ENCODE assay signal across 8 cellular contexts in genomic region chr17:50348522-50349240, GRCh38. TPM values are rescaled to one million over a fixed set of nuclear protein-coding genes. Genes with fewer than 3 reads are reported as not detected.
DNase-seq lines count a peak whose midpoint lies in the region; ATAC-seq, FAIRE-seq and TF ChIP-seq lines count a peak whose summit lies in the region.

No MANE protein-coding gene starts in this region.

- H3K36me3 ChIP-seq in BLaER1 treated with 17β-estradiol and CSF1 and Interleukin-3, amounts not matched to agents 10 nM and 100 nM = peaks cover 1 to 30% (median 19%) of the 10 kb centered on the region in 11 experiments; a peak in 21 of 22 replicates
- H3K36me3 ChIP-seq in HEK293 (ENCODE audit: control insufficient read depth in 2 of 2, insufficient read depth in 1 of 2, low read length in 2 of 2) (peaks cover 0 to 27% of the 10 kb centered on the region in 2 experiments; a peak in 1 of 3 replicates), mesenchymal stem cell (ENCODE audit: control insufficient read depth in 1 of 2, insufficient read depth in 2 of 2, low read depth in 1 of 2, low read length in 2 of 2) (peaks cover 17 to 22% of the 10 kb centered on the region in 2 experiments)

- no peak overlapping the region for H2BK120ac ChIP-seq in mesenchymal stem cell (ENCODE audit: low read depth, low read length)

- peak overlapping the region in 1 of 11 experiments; percentile 14; a peak in 1 of 22 replicates for H3K27ac ChIP-seq in BLaER1 treated with 17β-estradiol and CSF1 and Interleukin-3, amounts not matched to agents 10 nM and 100 nM
- H3K27ac ChIP-seq in HEK293 (ENCODE audit: extremely low read depth, low read depth, low read length) (no peak overlapping the region), mesenchymal stem cell (ENCODE audit: low read length, poor library complexity, severe bottlenecking) (no peak overlapping the region)

- H3K18ac ChIP-seq in mesenchymal stem cell (ENCODE audit: low read depth in 1 of 2, low read length in 2 of 2) = peak overlapping the region in 1 of 2 experiments; percentile 49

- H3K14ac ChIP-seq in mesenchymal stem cell (ENCODE audit: low read length in 2 of 2) = peak overlapping the region in 1 of 2 experiments; percentile 9

- POLR2A ChIA-PET in HEK293 (lab: Yijun Ruan, JAX) = interaction anchor here (0.7 to 1.5 kb wide), 3 partner anchors 11 to 48 kb away, joined by 3 to 8 read pairs (median 4); partner anchors contain the start of gene LRRC59

- H2BK15ac ChIP-seq in mesenchymal stem cell (ENCODE audit: low read depth, poor library complexity, severe bottlenecking) = no peak overlapping the region

- H2AFZ ChIP-seq in mesenchymal stem cell (ENCODE audit: low read depth, low read length) = no peak overlapping the region

- no peak overlapping the region for H3K4ac ChIP-seq in mesenchymal stem cell (ENCODE audit: low read depth in 1 of 2, low read length in 2 of 2)

- peaks cover 29 to 65% (median 58%) of the 10 kb centered on the region in 11 experiments; a peak in 20 of 22 replicates for H4K20me1 ChIP-seq in BLaER1 treated with 17β-estradiol and CSF1 and Interleukin-3, amounts not matched to agents 10 nM and 100 nM

- ATAC-seq in GM18498 (IDR thresholded peaks at IDR 0.05; ENCODE audit: unreplicated experiment) (no peak), HG03460 (IDR thresholded peaks at IDR 0.05; ENCODE audit: unreplicated experiment) (no peak)

- H4K91ac ChIP-seq in mesenchymal stem cell (ENCODE audit: low read length) = peak overlapping the region; percentile 40

- H3K23ac ChIP-seq in mesenchymal stem cell (ENCODE audit: low read length in 2 of 2) = no peak overlapping the region

- H3K9me3 ChIP-seq in BLaER1 treated with 17β-estradiol and CSF1 and Interleukin-3, amounts not matched to agents 10 nM and 100 nM (replicated peaks in 1 of 11) = no peaks in the 10 kb centered on the region
- H3K9me3 ChIP-seq in HEK293 (ENCODE audit: control insufficient read depth, insufficient read depth, low read depth, low read length) (no peaks in the 10 kb centered on the region), mesenchymal stem cell (ENCODE audit: control insufficient read depth, low read length) (no peaks in the 10 kb centered on the region)

- no peaks in the 10 kb centered on the region for H3K27me3 ChIP-seq in BLaER1 treated with 17β-estradiol and CSF1 and Interleukin-3, amounts not matched to agents 10 nM and 100 nM
- no peaks in the 10 kb centered on the region for H3K27me3 ChIP-seq in mesenchymal stem cell (ENCODE audit: control insufficient read depth in 1 of 2, insufficient read depth in 1 of 2, low read length in 2 of 2)

- H2BK5ac ChIP-seq in mesenchymal stem cell (ENCODE audit: low read depth, low read length, poor library complexity, severe bottlenecking) = no peak overlapping the region

- no peak overlapping the region for H2AK5ac ChIP-seq in mesenchymal stem cell (ENCODE audit: low read length, severe bottlenecking)

- H3K4me2 ChIP-seq in BLaER1 treated with 17β-estradiol and CSF1 and Interleukin-3, amounts not matched to agents 10 nM and 100 nM = peak overlapping the region in 9 of 11 experiments; percentile 2 to 100 (median 96); a peak in 13 of 22 replicates
- no peak overlapping the region for H3K4me2 ChIP-seq in mesenchymal stem cell (ENCODE audit: low read length, poor library complexity, severe bottlenecking)

- peaks cover 44% of the 10 kb centered on the region for H3K79me1 ChIP-seq in mesenchymal stem cell (replicated peaks; ENCODE audit: low read length, poor library complexity, severe bottlenecking)

- CTCF ChIA-PET in HEK293 (lab: Yijun Ruan, JAX) = interaction anchor here (1.0 to 4.2 kb wide), 3 partner anchors 13 to 147 kb away, joined by 3 to 39 read pairs (median 5); partner anchors contain the start of gene LRRC59

- peaks cover 33 to 48% (median 42%) of the 10 kb centered on the region in 10 experiments for H3K4me1 ChIP-seq in BLaER1 treated with 17β-estradiol and CSF1 and Interleukin-3, amounts not matched to agents 10 nM and 100 nM
- H3K4me1 ChIP-seq in HEK293 (ENCODE audit: control insufficient read depth, insufficient read depth, low read length) (peaks cover 11% of the 10 kb centered on the region), mesenchymal stem cell (ENCODE audit: control insufficient read depth, insufficient read depth, low read depth, low read length) (peaks cover 31% of the 10 kb centered on the region)

- no peak for TF ChIP-seq CTCF in HEK293 (tag by site-specific recombination; IDR thresholded peaks at IDR 0.05)

- no peak overlapping the region for H3K4me3 ChIP-seq in BLaER1 treated with 17β-estradiol and CSF1 and Interleukin-3, amounts not matched to agents 10 nM and 100 nM
- H3K4me3 ChIP-seq in HEK293 (ENCODE audit: low read depth, low read length) (no peak overlapping the region), mesenchymal stem cell (ENCODE audit: insufficient read depth in 1 of 2, low read depth in 1 of 2, low read length in 2 of 2) (peak overlapping the region in 1 of 2 experiments; percentile 99)

- DNase-seq in amniotic stem cell (lab: John Stamatoyannopoulos, UW) (peak; percentile 10), mesenchymal stem cell (peak; percentile 35), frontal cortex (ENCODE audit: low spot score in 2 of 2) (no peak)
- no peak for DNase-seq in stimulated activated CD4-positive, alpha-beta T cell treated with anti-CD3 and anti-CD28 coated beads, Interleukin-2, amount 100 ng/mL, for 24 hours

- H4K8ac ChIP-seq in mesenchymal stem cell (ENCODE audit: low read length) = peak overlapping the region; percentile 38

- peak overlapping the region in 4 of 11 experiments; percentile 4 to 15 (median 12); a peak in 3 of 22 replicates for H3K9ac ChIP-seq in BLaER1 treated with 17β-estradiol and CSF1 and Interleukin-3, amounts not matched to agents 10 nM and 100 nM
- H3K9ac ChIP-seq in mesenchymal stem cell (ENCODE audit: low read length) = peak overlapping the region; percentile 17

- WGBS in mesenchymal stem cell = 78% methylated on average over 3 of the region's 7 CpGs

- no peak for FAIRE-seq in frontal cortex (lab: Jason Lieb, UNC)

- no peak overlapping the region for H2BK12ac ChIP-seq in mesenchymal stem cell (ENCODE audit: low read length in 2 of 2)

TF ChIP-seq in HEK293, 187 proteins besides CTCF, POLR2A, EP300 and RAD21 (continues in another document):
- TF ChIP-seq ZNF707 (tag by site-specific recombination; IDR thresholded peaks at IDR 0.05) (no peak), EGR2 (tag by site-specific recombination; IDR thresholded peaks at IDR 0.05; ENCODE audit: low read depth) (peak; percentile 56; the same call in 1 of the 2 replicates), ZNF600 (tag by site-specific recombination; IDR thresholded peaks at IDR 0.05) (no peak), ZNF140 (tag by site-specific recombination; IDR thresholded peaks at IDR 0.05) (no peak), ZNF449 (tag by site-specific recombination; IDR thresholded peaks at IDR 0.05) (no peak), ZNF26 (tag by site-specific recombination; IDR thresholded peaks at IDR 0.05) (no peak)

RNA-seq across cellular contexts. Expression of gene XYLT2, which starts 2.8 kb away (rescaled TPM):
- 27.9 TPM for polyA plus RNA-seq in mesenchymal stem cell (2013, experiment 1 of 2)
- polyA plus RNA-seq in mesenchymal stem cell (2013, experiment 2 of 2) = 27.6 TPM
- total RNA-seq in frontal cortex = 9.0 TPM

RNA-seq across cellular contexts. Expression of gene MRPL27, which starts 24.3 kb away (rescaled TPM):
- polyA plus RNA-seq in mesenchymal stem cell (2013, experiment 1 of 2) = 75.2 TPM
- 75.5 TPM for polyA plus RNA-seq in mesenchymal stem cell (2013, experiment 2 of 2)
- 38.7 TPM for total RNA-seq in frontal cortex

RNA-seq across cellular contexts. Expression of gene EME1, which starts 24.3 kb away (rescaled TPM):
- 1.1 TPM for polyA plus RNA-seq in mesenchymal stem cell (2013, experiment 1 of 2)
- 1.1 TPM for polyA plus RNA-seq in mesenchymal stem cell (2013, experiment 2 of 2)
- total RNA-seq in frontal cortex = 1.2 TPM

RNA-seq across cellular contexts. Expression of gene LRRC59, which starts 48.6 kb away (rescaled TPM):
- polyA plus RNA-seq in mesenchymal stem cell (2013, experiment 1 of 2) = 126 TPM
- 126 TPM for polyA plus RNA-seq in mesenchymal stem cell (2013, experiment 2 of 2)
- total RNA-seq in frontal cortex = 38.7 TPM

Comparison
In these comparisons a context has a peak if more than half of its experiments do, and no peak if none do; other contexts are left out.
1. DNase-seq: peak in amniotic stem cell (single experiment) and mesenchymal stem cell (single experiment); none in stimulated activated CD4-positive, alpha-beta T cell treated with anti-CD3 and anti-CD28 coated beads, Interleukin-2, amount 100 ng/mL, for 24 hours (0 of 2) and frontal cortex (0 of 2).